In the genomic region with DNA sequence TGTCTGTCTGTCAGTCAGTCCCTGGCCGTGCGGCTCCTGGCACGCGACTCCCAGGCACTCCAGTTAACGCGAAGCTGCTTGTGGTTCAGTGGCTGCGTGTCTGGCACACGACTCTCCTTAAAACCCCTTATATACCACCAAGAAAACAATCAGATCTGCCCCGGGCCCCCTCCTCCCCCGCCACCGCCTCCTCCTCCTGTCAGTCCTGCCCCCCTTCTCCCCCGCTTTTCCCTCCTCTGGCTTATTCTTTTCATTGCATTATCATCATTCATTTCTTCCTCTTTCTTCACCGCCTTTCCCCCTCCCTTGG, we compare ENCODE assay signal across 8 cellular contexts. TPM values are rescaled to one million over a fixed set of nuclear protein-coding genes. Genes with fewer than 3 reads are reported as not detected.
A peak's percentile ranks its signal among the peaks of the same experiment; 100 is the strongest.
DNase-seq lines count a peak whose midpoint lies in the region; ATAC-seq, FAIRE-seq and TF ChIP-seq lines count a peak whose summit lies in the region.

NEUROG2 (minus strand) TSS at position 105 of the 310 bp plus-strand sequence. CDS start 705 bp downstream, outside the sequence.

- no peak for FAIRE-seq in D721Med (lab: Jason Lieb, UNC)

- H3K27me3 ChIP-seq in iPS-15b (ENCODE audit: control insufficient read depth, insufficient read depth, low read length): peaks cover 93% of the 10 kb centered on the region

- DNase-seq in HFF-Myc (ENCODE audit: extremely low read depth, low read depth): no peak
- no peak for DNase-seq in activated CD4-positive, alpha-beta memory T cell treated with anti-CD3 and anti-CD28 coated beads, Interleukin-2, amount 10 ng/mL, durations not matched to agents 7 days and 5 days
- no peak for DNase-seq in stimulated activated naive B cell treated with anti-CD40 and anti-IgM and Interleukin-4, amounts not matched to agents 10 μg/mL and 1 μg/mL and 100 μg/mL, for 72 hours
- no peak for DNase-seq in NCI-H1436 treated with DMSO at 0.1 percent for 48 hours (lab: John Stamatoyannopoulos, UW)
- no peak for DNase-seq in D721Med (ENCODE audit: insufficient read length, low spot score)
- DNase-seq in NCI-H524 (lab: John Stamatoyannopoulos, UW): no peak
- no peak for DNase-seq in SKM-1 (lab: John Stamatoyannopoulos, UW; ENCODE audit: unreplicated experiment)

- H3K27ac Mint-ChIP-seq in activated CD4-positive, alpha-beta memory T cell treated with anti-CD3 and anti-CD28 coated beads, Interleukin-2, amount 10 ng/mL, durations not matched to agents 7 days and 5 days: peak within 1 kb of the TSS; percentile 47
- peak within 1 kb of the TSS; percentile 93 for H3K27ac Mint-ChIP-seq in stimulated activated naive B cell treated with anti-CD40 and anti-IgM and Interleukin-4, amounts not matched to agents 10 μg/mL and 1 μg/mL and 100 μg/mL, for 72 hours

- H3K4me3 Mint-ChIP-seq in activated CD4-positive, alpha-beta memory T cell treated with anti-CD3 and anti-CD28 coated beads, Interleukin-2, amount 10 ng/mL, durations not matched to agents 7 days and 5 days: peak within 1 kb of the TSS; percentile 85
- H3K4me3 Mint-ChIP-seq in stimulated activated naive B cell treated with anti-CD40 and anti-IgM and Interleukin-4, amounts not matched to agents 10 μg/mL and 1 μg/mL and 100 μg/mL, for 72 hours: peak within 1 kb of the TSS; percentile 92 to 95

- no peak for ATAC-seq in stimulated activated naive B cell treated with anti-CD40 and anti-IgM and Interleukin-4, amounts not matched to agents 10 μg/mL and 1 μg/mL and 100 μg/mL, for 72 hours (replicated peaks)

- TF ChIP-seq CTCF in HFF-Myc (IDR thresholded peaks at IDR 0.05; ENCODE audit: low read depth, low read length, missing control alignments) (no peak), D721Med (IDR thresholded peaks at IDR 0.05; ENCODE audit: insufficient read depth, missing control alignments) (no peak)

- peaks cover 68% of the 10 kb centered on the region for H3K4me1 Mint-ChIP-seq in activated CD4-positive, alpha-beta memory T cell treated with anti-CD3 and anti-CD28 coated beads, Interleukin-2, amount 10 ng/mL, durations not matched to agents 7 days and 5 days
- peaks cover 45 to 68% of the 10 kb centered on the region in 2 donors for H3K4me1 Mint-ChIP-seq in stimulated activated naive B cell treated with anti-CD40 and anti-IgM and Interleukin-4, amounts not matched to agents 10 μg/mL and 1 μg/mL and 100 μg/mL, for 72 hours

- H3K9me3 Mint-ChIP-seq in activated CD4-positive, alpha-beta memory T cell treated with anti-CD3 and anti-CD28 coated beads, Interleukin-2, amount 10 ng/mL, durations not matched to agents 7 days and 5 days: no peaks in the 10 kb centered on the region
- peaks cover 0 to 6% of the 10 kb centered on the region in 2 donors for H3K9me3 Mint-ChIP-seq in stimulated activated naive B cell treated with anti-CD40 and anti-IgM and Interleukin-4, amounts not matched to agents 10 μg/mL and 1 μg/mL and 100 μg/mL, for 72 hours

- peak within 1 kb of the TSS; percentile 19 for H3K9ac ChIP-seq in iPS-15b (ENCODE audit: low read depth, low read length)

- H3K4me3 ChIP-seq in HFF-Myc (replicated peaks; ENCODE audit: low read depth, low read length) (peak within 1 kb of the TSS; percentile 38), iPS-15b (ENCODE audit: low read depth, low read length) (peak within 1 kb of the TSS; percentile 60)

- CTCF ChIA-PET in activated CD4-positive, alpha-beta memory T cell treated with anti-CD3 and anti-CD28 coated beads, Interleukin-2, amount 10 ng/mL, durations not matched to agents 7 days and 5 days (lab: Charles Lee): interaction anchor here (0.6 to 2.4 kb wide), 5 partner anchors 8 to 280 kb away, joined by 3 to 10 read pairs (median 5); no protein-coding TSS in a partner anchor

- H3K4me1 ChIP-seq in iPS-15b (ENCODE audit: control insufficient read depth, insufficient read depth, low read length): peaks cover 30% of the 10 kb centered on the region

- H3K27me3 Mint-ChIP-seq in activated CD4-positive, alpha-beta memory T cell treated with anti-CD3 and anti-CD28 coated beads, Interleukin-2, amount 10 ng/mL, durations not matched to agents 7 days and 5 days: peaks cover 93% of the 10 kb centered on the region
- peaks cover 81 to 89% of the 10 kb centered on the region in 2 donors for H3K27me3 Mint-ChIP-seq in stimulated activated naive B cell treated with anti-CD40 and anti-IgM and Interleukin-4, amounts not matched to agents 10 μg/mL and 1 μg/mL and 100 μg/mL, for 72 hours

- H3K36me3 ChIP-seq in iPS-15b (ENCODE audit: control insufficient read depth, insufficient read depth, low read length): no peaks in the 10 kb centered on the region

- H3K9me3 ChIP-seq in iPS-15b (ENCODE audit: control insufficient read depth, insufficient read depth, low read length): no peaks in the 10 kb centered on the region

- peaks cover 7% of the 10 kb centered on the region for H3K36me3 Mint-ChIP-seq in activated CD4-positive, alpha-beta memory T cell treated with anti-CD3 and anti-CD28 coated beads, Interleukin-2, amount 10 ng/mL, durations not matched to agents 7 days and 5 days (ENCODE audit: low read depth)
- peaks cover 2 to 8% of the 10 kb centered on the region in 2 donors for H3K36me3 Mint-ChIP-seq in stimulated activated naive B cell treated with anti-CD40 and anti-IgM and Interleukin-4, amounts not matched to agents 10 μg/mL and 1 μg/mL and 100 μg/mL, for 72 hours

- POLR2A ChIA-PET in activated CD4-positive, alpha-beta memory T cell treated with anti-CD3 and anti-CD28 coated beads, Interleukin-2, amount 10 ng/mL, durations not matched to agents 7 days and 5 days (lab: Charles Lee): interaction anchor here (0.9 to 1.2 kb wide), 4 partner anchors 8 to 241 kb away, joined by 3 to 4 read pairs (median 4); partner anchors contain the start of gene TIFA

RNA-seq across cellular contexts. Expression of gene NEUROG2, which starts in this region (rescaled TPM):
- not detected for total RNA-seq in activated CD4-positive, alpha-beta memory T cell treated with anti-CD3 and anti-CD28 coated beads, Interleukin-2, amount 10 ng/mL, durations not matched to agents 7 days and 5 days
